In the genomic region with DNA sequence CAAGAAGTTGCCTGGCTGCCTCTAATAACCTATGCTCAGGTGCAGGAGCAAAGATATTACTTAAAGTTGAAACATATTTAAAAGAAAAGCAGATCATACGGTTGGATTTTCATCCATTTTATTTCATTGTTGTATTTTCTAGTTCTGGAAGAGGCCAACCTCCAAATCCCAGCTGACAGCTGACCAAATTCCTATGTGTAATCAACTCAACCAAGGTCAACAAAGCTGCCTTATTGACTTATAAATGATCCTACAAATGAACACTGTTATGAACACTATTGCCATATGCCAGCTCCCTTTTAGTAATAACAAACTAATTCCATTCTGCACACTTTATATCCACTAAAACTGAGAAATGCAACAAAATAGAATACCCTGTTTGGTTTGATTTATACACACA, we compare ENCODE assay signal across 20 cellular contexts.
DNase-seq lines count a peak whose midpoint lies in the region; TF ChIP-seq lines count a peak whose summit lies in the region.
"Had no signal": no experiment of that assay in that cellular context is flagged by ENCODE, and none has a peak within 500 bp of the region (broad histone marks: within the 10 kb centered on the region; RNA-seq: fewer than 3 reads in every experiment).

No MANE protein-coding gene starts in this region.

- no peak for TF ChIP-seq POLR2A in lower leg skin (IDR thresholded peaks at IDR 0.05)

- no peak overlapping the region for H3K4me3 ChIP-seq in lower leg skin (ENCODE audit: low read depth, poor library complexity, severe bottlenecking)
- H3K4me3 ChIP-seq: A549; BLaER1 treated with 17β-estradiol and CSF1 and Interleukin-3, amounts not matched to agents 10 nM and 100 nM; GM23248 had no signal

- 72 to 82% methylated on average over 1 of the region's 1 CpG for WGBS in lower leg skin, 2 donors

- intact Hi-C loops in lower leg skin (cut with DNase I; ENCODE audit: low total_unique reads): no loop called here

- peak in 2 of 3 experiments; percentile 10 to 67 for DNase-seq in NCI-H1417 (lab: John Stamatoyannopoulos, UW)
- DNase-seq in NCI-H1417 treated with DMSO at 0.1 percent for 48 hours (lab: John Stamatoyannopoulos, UW): no peak
- peak; percentile 1 for DNase-seq in HuH-7 (ENCODE audit: low spot score)
- DNase-seq in SHP77 treated with DMSO at 0.1 percent for 48 hours (lab: John Stamatoyannopoulos, UW): peak; percentile 31
- peak; percentile 17 for DNase-seq in epidermal melanocyte (ENCODE audit: insufficient read length, low spot score)
- DNase-seq in activated T-cell treated with anti-CD3 and anti-CD28 coated beads, Interleukin-2, amount 50 U/mL, for 48 hours: no peak
- no peak for DNase-seq in lower leg skin (ENCODE audit: low spot score in 2 of 2)
- DNase-seq in NCI-H526 treated with DMSO at 0.1 percent for 48 hours (lab: John Stamatoyannopoulos, UW): no peak
- DNase-seq: 8988T; ACHN; AML-193; BE2C; CD4-positive, alpha-beta T cell; CD8-positive, alpha-beta memory T cell; DMS 273 treated with DMSO at 0.1 percent for 48 hours; DND-41; GM23248; H9 had no signal

- no peak for TF ChIP-seq CTCF in lower leg skin (IDR thresholded peaks at IDR 0.05)

Comparison
In these comparisons a context has a peak if more than half of its experiments do, and no peak if none do; other contexts are left out.
1. DNase-seq: peak in NCI-H1417 (2 of 3), HuH-7 (single experiment), SHP77 treated with DMSO at 0.1 percent for 48 hours (single experiment) and epidermal melanocyte (single experiment); none in NCI-H1417 treated with DMSO at 0.1 percent for 48 hours (single experiment), activated T-cell treated with anti-CD3 and anti-CD28 coated beads, Interleukin-2, amount 50 U/mL, for 48 hours (0 of 2), lower leg skin (0 of 2) and NCI-H526 treated with DMSO at 0.1 percent for 48 hours (single experiment).